1 cellular context compared by ENCODE assay signal in genomic region chr7:108598858-108599257, GRCh38.
A peak's percentile ranks its signal among the peaks of the same experiment; 100 is the strongest.
TF ChIP-seq lines count a peak whose summit lies in the region.

No MANE protein-coding gene starts in this region.

TF ChIP-seq in K562, 482 proteins besides CTCF, POLR2A, EP300 and RAD21:
- TF ChIP-seq LCOR (CRISPR knock-in tag; IDR thresholded peaks at IDR 0.05): no peak
- peak; percentile 58; the same call in 1 of the 2 replicates for TF ChIP-seq EZH2 (IDR thresholded peaks at IDR 0.05; ENCODE audit: borderline replicate concordance, low read depth, low read length)
